ENCODE assay signal across 26 cellular contexts in the genomic region with DNA sequence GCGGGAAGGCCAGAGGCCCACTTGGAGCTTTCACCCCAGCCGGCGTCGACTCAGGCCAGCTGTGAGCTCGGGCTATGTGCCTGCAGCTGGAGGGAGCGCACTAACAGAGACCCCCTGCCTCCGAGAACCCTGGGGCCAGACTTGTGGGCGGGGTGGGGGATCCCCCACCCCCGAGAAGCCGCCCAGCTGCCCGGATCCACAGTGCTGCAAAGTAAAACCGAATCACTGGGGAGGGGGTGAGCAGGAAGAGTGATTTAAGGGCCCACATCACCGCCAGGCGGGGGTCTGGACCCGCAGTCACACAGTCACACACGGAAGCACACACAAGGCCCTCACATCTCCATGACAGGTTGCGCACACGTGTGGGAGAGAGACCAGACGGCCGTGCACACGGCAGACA. TPM values are rescaled to one million over a fixed set of nuclear protein-coding genes. Genes with fewer than 3 reads are reported as not detected.
DNase-seq lines count a peak whose midpoint lies in the region; ATAC-seq, FAIRE-seq and TF ChIP-seq lines count a peak whose summit lies in the region.
"Had no signal": no experiment of that assay in that cellular context is flagged by ENCODE, and none has a peak within 500 bp of the region (broad histone marks: within the 10 kb centered on the region; RNA-seq: fewer than 3 reads in every experiment).

No MANE protein-coding gene starts in this region.

- POLR2A ChIA-PET in CD4-positive, alpha-beta T cell (lab: Charles Lee), result no interaction called here

- H3K27me3 ChIP-seq in HUES6 (ENCODE audit: control insufficient read depth, insufficient read depth, low read length), result no peaks in the 10 kb centered on the region
- H3K27me3 ChIP-seq in WERI-Rb-1 (ENCODE audit: insufficient read depth, low read depth, severe bottlenecking), result no peaks in the 10 kb centered on the region
- no peaks in the 10 kb centered on the region for H3K27me3 ChIP-seq in neuronal stem cell (ENCODE audit: control insufficient read depth in 3 of 3, insufficient read depth in 3 of 3, low read depth in 1 of 3, low read length in 3 of 3)
- no peaks in the 10 kb centered on the region for H3K27me3 ChIP-seq in CD4-positive, alpha-beta T cell (ENCODE audit: control insufficient read depth, insufficient read depth, low read length)

- no peak for TF ChIP-seq CTCF in WERI-Rb-1 (IDR thresholded peaks at IDR 0.05; ENCODE audit: low read depth, low read length)
- TF ChIP-seq CTCF in CD4-positive, alpha-beta T cell (IDR thresholded peaks at IDR 0.05), result no peak

- no peak overlapping the region for H4K8ac ChIP-seq in neuronal stem cell (ENCODE audit: low read depth, low read length)

- no peak overlapping the region for H3K4me2 ChIP-seq in neuronal stem cell (ENCODE audit: insufficient read depth, low read length, poor library complexity, severe bottlenecking)
- H3K4me2 ChIP-seq: BLaER1 had no signal

- no peak overlapping the region for H3K18ac ChIP-seq in neuronal stem cell (ENCODE audit: low read length)

- H3K4me1 ChIP-seq in HUES6 (ENCODE audit: control insufficient read depth, insufficient read depth, low read length), result no peaks in the 10 kb centered on the region
- no peaks in the 10 kb centered on the region for H3K4me1 ChIP-seq in neuronal stem cell (ENCODE audit: control insufficient read depth in 2 of 2, insufficient read depth in 1 of 2, low read depth in 1 of 2, low read length in 2 of 2)
- H3K4me1 ChIP-seq: BE2C, Caco-2 had no signal

- no peaks in the 10 kb centered on the region for H3K4me1 Mint-ChIP-seq in CD4-positive, alpha-beta T cell (ENCODE audit: low read depth)
- H3K4me1 Mint-ChIP-seq: CD14-positive monocyte; CD4-positive, CD25-positive, alpha-beta regulatory T cell had no signal

- H3K9ac ChIP-seq in HUES6 (ENCODE audit: low read length), result no peak overlapping the region
- H3K9ac ChIP-seq in neuronal stem cell (ENCODE audit: low read depth, low read length, poor library complexity), result no peak overlapping the region
- H3K9ac ChIP-seq: BLaER1 had no signal

- H4K91ac ChIP-seq in neuronal stem cell (ENCODE audit: low read depth, low read length, poor library complexity), result no peak overlapping the region

- WGBS in neuronal stem cell (ENCODE audit: extremely low coverage in 2 of 2, insufficient read length in 2 of 2, insufficient replicate concordance in 1 of 2), 2 donors, result no CpG with 5 or more reads among the region's 21 CpGs

- no peak overlapping the region for H2BK12ac ChIP-seq in neuronal stem cell (ENCODE audit: low read length)

- intact Hi-C loops in CD4-positive, alpha-beta T cell (cut with DNase I, micrococcal nuclease), result no loop called here

- DNase-seq in WERI-Rb-1 (no peak), left kidney (ENCODE audit: low read depth, low spot score) (peak; percentile 38), neuronal stem cell (ENCODE audit: low spot score) (no peak), NCI-H1092 treated with DMSO at 0.1 percent for 48 hours (lab: John Stamatoyannopoulos, UW) (no peak), NCI-H1092 (lab: John Stamatoyannopoulos, UW) (no peak), H54 (ENCODE audit: insufficient read length, low spot score) (no peak)
- no peak for DNase-seq in CD4-positive, alpha-beta T cell
- DNase-seq: 8988T; ACHN; BE2C; C1 segment of cervical spinal cord; Caco-2; Calu3; CD4-positive, CD25-positive, alpha-beta regulatory T cell; CD8-positive, alpha-beta T cell; DMS79 treated with DMSO at 0.1 percent for 48 hours; GF-D8 had no signal

- H3K27me3 Mint-ChIP-seq in CD4-positive, alpha-beta T cell, result no peaks in the 10 kb centered on the region

- H2AFZ ChIP-seq in neuronal stem cell (ENCODE audit: low read length), result no peak overlapping the region

- H3K4ac ChIP-seq in neuronal stem cell (ENCODE audit: low read length), result no peak overlapping the region

- peaks cover 4% of the 10 kb centered on the region for H3K9me3 ChIP-seq in HUES6 (ENCODE audit: control insufficient read depth, insufficient read depth, low read depth, low read length)
- H3K9me3 ChIP-seq in WERI-Rb-1 (ENCODE audit: severe bottlenecking), result no peaks in the 10 kb centered on the region
- peaks cover 0 to 2% of the 10 kb centered on the region in 2 donors for H3K9me3 ChIP-seq in neuronal stem cell (replicated peaks in 1 of 2; ENCODE audit: control insufficient read depth in 2 of 2, insufficient read depth in 1 of 2, low read depth in 1 of 2, low read length in 2 of 2)
- no peaks in the 10 kb centered on the region for H3K9me3 ChIP-seq in CD4-positive, alpha-beta T cell (ENCODE audit: control insufficient read depth, low read length)
- H3K9me3 ChIP-seq: BE2C, BLaER1 had no signal

- H3K9me3 Mint-ChIP-seq in CD4-positive, alpha-beta T cell, result no peaks in the 10 kb centered on the region
- H3K9me3 Mint-ChIP-seq: CD8-positive, alpha-beta T cell had no signal

- H2BK15ac ChIP-seq in neuronal stem cell (ENCODE audit: low read length), result peak overlapping the region; percentile 33

- no peak overlapping the region for H3K27ac Mint-ChIP-seq in CD4-positive, alpha-beta T cell
- H3K27ac Mint-ChIP-seq: CD14-positive monocyte; CD4-positive, CD25-positive, alpha-beta regulatory T cell; CD8-positive, alpha-beta T cell had no signal

- H2AK5ac ChIP-seq in neuronal stem cell (ENCODE audit: low read depth, low read length), result no peak overlapping the region

- peaks cover 4% of the 10 kb centered on the region for H3K79me1 ChIP-seq in neuronal stem cell (ENCODE audit: low read depth, low read length)

- H3K14ac ChIP-seq in neuronal stem cell (ENCODE audit: low read length), result no peak overlapping the region

- H3K4me3 ChIP-seq in HUES6 (ENCODE audit: low read depth, low read length) (no peak overlapping the region), WERI-Rb-1 (ENCODE audit: low read depth, low read length) (no peak overlapping the region), neuronal stem cell (ENCODE audit: low read length in 2 of 2) (no peak overlapping the region)
- H3K4me3 ChIP-seq: BLaER1 had no signal

- H3K23ac ChIP-seq in neuronal stem cell (ENCODE audit: low read depth, low read length, poor library complexity), result no peak overlapping the region

- no peak overlapping the region for H2BK120ac ChIP-seq in neuronal stem cell (ENCODE audit: low read depth, low read length)

- no peak overlapping the region for H2BK5ac ChIP-seq in neuronal stem cell (ENCODE audit: low read length)

- H3K36me3 ChIP-seq in HUES6 (ENCODE audit: control insufficient read depth, insufficient read depth, low read length) (no peaks in the 10 kb centered on the region), WERI-Rb-1 (peaks cover 32% of the 10 kb centered on the region), neuronal stem cell (replicated peaks in 1 of 2; ENCODE audit: control insufficient read depth in 2 of 2, insufficient read depth in 2 of 2, low read length in 2 of 2) (peaks cover 3 to 55% of the 10 kb centered on the region in 2 donors)
- H3K36me3 ChIP-seq: BE2C, BLaER1 had no signal

- H3K27ac ChIP-seq in HUES6 (ENCODE audit: low read depth, low read length) (0 out of 2 replicates have a peak overlapping the region, but pooled peaks have one; percentile 26), WERI-Rb-1 (peak overlapping the region; percentile 68), neuronal stem cell (replicated peaks; ENCODE audit: low read length) (no peak overlapping the region)
- no peak overlapping the region for H3K27ac ChIP-seq in CD4-positive, alpha-beta T cell (ENCODE audit: low read depth, low read length)
- H3K27ac ChIP-seq: BLaER1 had no signal

- FAIRE-seq in H54 (lab: Jason Lieb, UNC), result no peak
- FAIRE-seq: A204.1, D721Med, G401.6, GM12891, GM19239 had no signal

- no peak for ATAC-seq in CD4-positive, alpha-beta T cell (ENCODE audit: poor library complexity)
- ATAC-seq: CD8-positive, alpha-beta T cell had no signal

- TF ChIP-seq POLR2A in H54 (IDR thresholded peaks at IDR 0.05; ENCODE audit: low read depth, low read length), result no peak

- CTCF ChIA-PET in CD4-positive, alpha-beta T cell (lab: Charles Lee), result no interaction called here

- no peaks in the 10 kb centered on the region for H3K36me3 Mint-ChIP-seq in CD4-positive, alpha-beta T cell (ENCODE audit: low read depth)
- H3K36me3 Mint-ChIP-seq: CD14-positive monocyte; CD4-positive, CD25-positive, alpha-beta regulatory T cell; CD8-positive, alpha-beta T cell had no signal

- H3K4me3 Mint-ChIP-seq in CD4-positive, alpha-beta T cell, result no peak overlapping the region
- H3K4me3 Mint-ChIP-seq: CD14-positive monocyte; CD8-positive, alpha-beta T cell had no signal

RNA-seq across cellular contexts. Expression of a gene that starts 48.7 kb away (rescaled TPM):
- polyA plus RNA-seq in neuronal stem cell (2013, experiment 1 of 2), result 79.3 TPM
- polyA plus RNA-seq in neuronal stem cell (2013, experiment 2 of 2), result 73.4 TPM
- not detected for total RNA-seq in CD4-positive, alpha-beta T cell
- total RNA-seq: CD8-positive, alpha-beta T cell had no signal
- polyA plus RNA-seq: AG04450, CD14-positive monocyte had no signal

Comparison
In these comparisons a context has a peak if more than half of its experiments do, and no peak if none do; other contexts are left out.
1. H3K27ac ChIP-seq: peak in HUES6 (single experiment) and WERI-Rb-1 (single experiment); none in neuronal stem cell (single experiment) and CD4-positive, alpha-beta T cell (single experiment).